Comparison of ENCODE assay signal across 16 cellular contexts in genomic region chr13:23654111-23655110, GRCh38.
DNase-seq lines count a peak whose midpoint lies in the region; ATAC-seq and TF ChIP-seq lines count a peak whose summit lies in the region.
"Had no signal": no experiment of that assay in that cellular context is flagged by ENCODE, and none has a peak within 500 bp of the region (broad histone marks: within the 10 kb centered on the region; RNA-seq: fewer than 3 reads in every experiment).

No MANE protein-coding gene starts in this region.

- H3K27ac Mint-ChIP-seq in Calu3 (ENCODE audit: unreplicated experiment) (peak overlapping the region; percentile 34), nephron (peak overlapping the region; percentile 58 to 89 (median 88))
- H3K27ac Mint-ChIP-seq: activated CD4-positive, alpha-beta memory T cell treated with anti-CD3 and anti-CD28 coated beads for 36 hours; activated naive CD4-positive, alpha-beta T cell treated with anti-CD3 and anti-CD28 coated beads, Interleukin-2, amount 50 U/mL, for 24 hours; progenitor cell of endocrine pancreas; T-helper 1 cell treated with Interleukin-12 subunit alpha and Interleukin-12 subunit beta and Interleukin-4 antibody, amounts not matched to agents 30 μg/mL and 1 μg/mL, for 36 hours had no signal

- H3K27ac ChIP-seq in foreskin keratinocyte, result no peak overlapping the region
- H3K27ac ChIP-seq: BLaER1 had no signal

- no TSS peak for BruUV-seq in Calu3 (replicated peaks; lab: Mats Ljungman, UMichigan)

- CTCF ChIA-PET in Calu3 (lab: Charles Lee), result interaction anchor here (1.2 kb wide), 1 partner anchor 76 kb away, joined by 3 read pairs; no protein-coding TSS in a partner anchor

- H3K36me3 Mint-ChIP-seq in Calu3 (ENCODE audit: insufficient read depth, unreplicated experiment), result no peaks in the 10 kb centered on the region
- H3K36me3 Mint-ChIP-seq in nephron (ENCODE audit: low read depth), result peaks cover 19% of the 10 kb centered on the region
- H3K36me3 Mint-ChIP-seq: activated CD4-positive, alpha-beta memory T cell treated with anti-CD3 and anti-CD28 coated beads for 36 hours; activated naive CD4-positive, alpha-beta T cell treated with anti-CD3 and anti-CD28 coated beads, Interleukin-2, amount 50 U/mL, for 24 hours had no signal

- intact Hi-C loops in Calu3 (cut with micrococcal nuclease; ENCODE audit: unreplicated experiment), result loop anchor here (5.0 kb wide), 1 partner anchor 32 kb away; no protein-coding TSS in a partner anchor

- no peaks in the 10 kb centered on the region for H3K27me3 ChIP-seq in foreskin keratinocyte
- H3K27me3 ChIP-seq: BLaER1 had no signal

- H3K9me3 Mint-ChIP-seq in Calu3 (ENCODE audit: low read depth, unreplicated experiment), result no peaks in the 10 kb centered on the region
- peaks cover 6% of the 10 kb centered on the region for H3K9me3 Mint-ChIP-seq in nephron
- H3K9me3 Mint-ChIP-seq: activated CD4-positive, alpha-beta memory T cell treated with anti-CD3 and anti-CD28 coated beads for 36 hours; activated naive CD4-positive, alpha-beta T cell treated with anti-CD3 and anti-CD28 coated beads, Interleukin-2, amount 50 U/mL, for 24 hours; T-helper 1 cell treated with Interleukin-12 subunit alpha and Interleukin-12 subunit beta and Interleukin-4 antibody, amounts not matched to agents 30 μg/mL and 1 μg/mL, for 36 hours had no signal

- H3K4me1 ChIP-seq in foreskin keratinocyte, result no peaks in the 10 kb centered on the region
- H3K4me1 ChIP-seq: BLaER1 had no signal

- H3K4me3 Mint-ChIP-seq in Calu3 (ENCODE audit: low read depth, unreplicated experiment), result no peak overlapping the region
- H3K4me3 Mint-ChIP-seq in nephron, result no peak overlapping the region
- H3K4me3 Mint-ChIP-seq: activated CD4-positive, alpha-beta memory T cell treated with anti-CD3 and anti-CD28 coated beads for 36 hours; activated naive CD4-positive, alpha-beta T cell treated with anti-CD3 and anti-CD28 coated beads, Interleukin-2, amount 50 U/mL, for 24 hours; T-helper 1 cell treated with Interleukin-12 subunit alpha and Interleukin-12 subunit beta and Interleukin-4 antibody, amounts not matched to agents 30 μg/mL and 1 μg/mL, for 36 hours had no signal

- ATAC-seq in foreskin keratinocyte (peak; percentile 84), HG02588 (IDR thresholded peaks at IDR 0.05; ENCODE audit: unreplicated experiment) (no peak)

- H3K4me1 Mint-ChIP-seq in Calu3 (ENCODE audit: low read depth, unreplicated experiment) (peaks cover 18% of the 10 kb centered on the region), nephron (peaks cover 72% of the 10 kb centered on the region)

- DNase-seq in Calu3, result peak; percentile 45
- DNase-seq in SK-MEL-5 (ENCODE audit: low read depth, low spot score), result peak; percentile 82
- DNase-seq in foreskin keratinocyte, result peak; percentile 72 to 83
- DNase-seq in activated CD4-positive, alpha-beta T cell treated with anti-CD3 and anti-CD28 coated beads for 1 hour, result no peak
- no peak for DNase-seq in NCI-H1930 (lab: John Stamatoyannopoulos, UW)
- DNase-seq in NCI-H187 treated with DMSO at 0.1 percent for 48 hours (lab: John Stamatoyannopoulos, UW), result no peak
- DNase-seq: activated CD4-positive, alpha-beta memory T cell treated with anti-CD3 and anti-CD28 coated beads for 36 hours; GF-D8; mesendoderm; stimulated activated CD4-positive, alpha-beta T cell treated with anti-CD3 and anti-CD28 coated beads, Interleukin-4, amount 100 ng/mL, for 1 hour had no signal

- TF ChIP-seq CTCF in Calu3 (IDR thresholded peaks at IDR 0.05; ENCODE audit: unreplicated experiment) (no peak), foreskin keratinocyte (conservative IDR thresholded peaks at IDR 0.05) (no peak), nephron (IDR thresholded peaks at IDR 0.05; ENCODE audit: unreplicated experiment in 3 of 3) (no peak)

- in situ Hi-C loops in SK-MEL-5 (cut with HindIII; ENCODE audit: low pct_unique_long_range_greater_than_20kb, low sequenced_read_pairs), result no loop called here

- H3K27me3 Mint-ChIP-seq in Calu3 (ENCODE audit: unreplicated experiment) (no peaks in the 10 kb centered on the region), nephron (ENCODE audit: low read depth) (no peaks in the 10 kb centered on the region)
- H3K27me3 Mint-ChIP-seq: progenitor cell of endocrine pancreas had no signal

Comparison
In these comparisons a context has a peak if more than half of its experiments do, and no peak if none do; other contexts are left out.
1. DNase-seq: peak in Calu3 (single experiment), SK-MEL-5 (single experiment) and foreskin keratinocyte (2 of 2); none in activated CD4-positive, alpha-beta T cell treated with anti-CD3 and anti-CD28 coated beads for 1 hour (single experiment), NCI-H1930 (0 of 2) and NCI-H187 treated with DMSO at 0.1 percent for 48 hours (single experiment).